In genomic region chr10:16565604-16566003, GRCh38 we compare ENCODE assay signal across 17 cellular contexts. TPM values are rescaled to one million over a fixed set of nuclear protein-coding genes. Genes with fewer than 3 reads are reported as not detected.
"Had no signal": no experiment of that assay in that cellular context is flagged by ENCODE, and none has a peak within 500 bp of the region (broad histone marks: within the 10 kb centered on the region; RNA-seq: fewer than 3 reads in every experiment).

No MANE protein-coding gene starts in this region.

- H3K9me3 Mint-ChIP-seq: activated T-helper 1 cell treated with anti-CD3 and anti-CD28 coated beads, Interleukin-12 subunit alpha, Interleukin-12 subunit beta, Interleukin-2, Interleukin-4 antibody, amounts not matched to agents 30 ng/mL and 10 ng/mL and 1 ng/mL, durations not matched to agents 14 hours and 24 hours and 36 hours; dendritic cell treated with granulocyte-macrophage colony-stimulating factor and Interleukin-4, amounts not matched to agents 40 ng/mL and 50 ng/mL, for 4 days; natural killer cell had no signal

- H3K27ac Mint-ChIP-seq: activated T-helper 1 cell treated with anti-CD3 and anti-CD28 coated beads, Interleukin-12 subunit alpha, Interleukin-12 subunit beta, Interleukin-2, Interleukin-4 antibody, amounts not matched to agents 30 ng/mL and 10 ng/mL and 1 ng/mL, durations not matched to agents 14 hours and 24 hours and 36 hours; dendritic cell treated with granulocyte-macrophage colony-stimulating factor and Interleukin-4, amounts not matched to agents 40 ng/mL and 50 ng/mL, for 4 days; natural killer cell; stimulated activated naive B cell treated with anti-CD40 and anti-IgM and Interleukin-4, amounts not matched to agents 10 μg/mL and 1 μg/mL and 100 μg/mL, for 72 hours had no signal

- H3K4me3 Mint-ChIP-seq: activated T-helper 1 cell treated with anti-CD3 and anti-CD28 coated beads, Interleukin-12 subunit alpha, Interleukin-12 subunit beta, Interleukin-2, Interleukin-4 antibody, amounts not matched to agents 30 ng/mL and 10 ng/mL and 1 ng/mL, durations not matched to agents 14 hours and 24 hours and 36 hours; dendritic cell treated with granulocyte-macrophage colony-stimulating factor and Interleukin-4, amounts not matched to agents 40 ng/mL and 50 ng/mL, for 4 days; natural killer cell; stimulated activated naive B cell treated with anti-CD40 and anti-IgM and Interleukin-4, amounts not matched to agents 10 μg/mL and 1 μg/mL and 100 μg/mL, for 72 hours had no signal

- H3K36me3 ChIP-seq: brain microvascular endothelial cell, esophagus muscularis mucosa, left ventricle myocardium inferior, thyroid gland had no signal

- H3K27me3 ChIP-seq: brain microvascular endothelial cell, esophagus muscularis mucosa, foreskin keratinocyte, thyroid gland had no signal

- ATAC-seq: foreskin keratinocyte; natural killer cell; stimulated activated naive B cell treated with anti-CD40 and anti-IgM and Interleukin-4, amounts not matched to agents 10 μg/mL and 1 μg/mL and 100 μg/mL, for 72 hours had no signal

- H3K27ac ChIP-seq: brain microvascular endothelial cell, esophagus muscularis mucosa, foreskin keratinocyte, left ventricle myocardium inferior, skin epidermis, thyroid gland had no signal

- H3K9me3 ChIP-seq: esophagus muscularis mucosa, left ventricle myocardium inferior, thyroid gland had no signal

- H3K36me3 Mint-ChIP-seq: natural killer cell; stimulated activated naive B cell treated with anti-CD40 and anti-IgM and Interleukin-4, amounts not matched to agents 10 μg/mL and 1 μg/mL and 100 μg/mL, for 72 hours had no signal

- H3K4me1 ChIP-seq: esophagus muscularis mucosa, foreskin keratinocyte, thyroid gland had no signal

- DNase-seq: activated CD4-positive, CD25-positive, alpha-beta regulatory T cell treated with anti-CD3 and anti-CD28 coated beads, Interleukin-2, amount 50 U/mL, for 72 hours; activated naive CD4-positive, alpha-beta T cell treated with Interleukin-2 at 50 U/mL for 16 hours; anterior cingulate cortex; brain microvascular endothelial cell; foreskin keratinocyte; left ventricle myocardium inferior; mesendoderm; natural killer cell; posterior cingulate gyrus; stimulated activated CD4-positive, alpha-beta T cell treated with anti-CD3 and anti-CD28 coated beads, Interleukin-15, amount 100 ng/mL, for 24 hours; stimulated activated CD4-positive, alpha-beta T cell treated with anti-CD3 and anti-CD28 coated beads, Interleukin-4, amount 100 ng/mL, for 1 hour; stimulated activated naive B cell treated with anti-CD40 and anti-IgM and Interleukin-4, amounts not matched to agents 10 μg/mL and 1 μg/mL and 100 μg/mL, for 72 hours; thyroid gland had no signal

- H3K4me3 ChIP-seq: esophagus muscularis mucosa, left ventricle myocardium inferior, skin epidermis, thyroid gland had no signal

RNA-seq across cellular contexts. Expression of gene C1QL3, which starts 43.9 kb away (rescaled TPM):
- total RNA-seq: activated T-helper 1 cell treated with anti-CD3 and anti-CD28 coated beads, Interleukin-12 subunit alpha, Interleukin-12 subunit beta, Interleukin-2, Interleukin-4 antibody, amounts not matched to agents 30 ng/mL and 10 ng/mL and 1 ng/mL, durations not matched to agents 14 hours and 24 hours and 36 hours; esophagus muscularis mucosa; foreskin keratinocyte; left ventricle myocardium inferior had no signal
- polyA plus RNA-seq: foreskin keratinocyte had no signal
